In genomic region chr11:14422814-14423182, GRCh38 we compare ENCODE assay signal across 14 cellular contexts.
A peak's percentile ranks its signal among the peaks of the same experiment; 100 is the strongest.
DNase-seq lines count a peak whose midpoint lies in the region; ATAC-seq and TF ChIP-seq lines count a peak whose summit lies in the region.
"Had no signal": no experiment of that assay in that cellular context is flagged by ENCODE, and none has a peak within 500 bp of the region (broad histone marks: within the 10 kb centered on the region; RNA-seq: fewer than 3 reads in every experiment).

No MANE protein-coding gene starts in this region.

- CTCF ChIA-PET in SK-N-SH (lab: Yijun Ruan, JAX): interaction anchor here (0.7 to 8.8 kb wide), 5 partner anchors 31 to 121 kb away, joined by 3 to 62 read pairs (median 3); no protein-coding TSS in a partner anchor

- H3K4me2 ChIP-seq in SK-N-SH: peak overlapping the region; percentile 28; the same call in 1 of the 2 replicates

- DNase-seq in activated naive CD8-positive, alpha-beta T cell treated with anti-CD3 and anti-CD28 coated beads, Interleukin-2, amount 50 U/mL, for 24 hours: no peak
- DNase-seq in activated naive CD8-positive, alpha-beta T cell treated with anti-CD3 and anti-CD28 coated beads for 36 hours: no peak
- DNase-seq in SK-N-SH (no peak), thoracic aorta (ENCODE audit: low spot score) (no peak), NCI-H526 treated with DMSO at 0.1 percent for 48 hours (lab: John Stamatoyannopoulos, UW) (no peak), NCI-H2029 treated with DMSO at 0.1 percent for 48 hours (lab: John Stamatoyannopoulos, UW) (no peak)
- DNase-seq in natural killer cell treated with Interleukin-12 subunit alpha and Interleukin-12 subunit beta and Interleukin-15 and Interleukin-18, amount 100 ng/mL, for 72 hours (ENCODE audit: low spot score): no peak
- DNase-seq: activated CD4-positive, alpha-beta T cell treated with anti-CD3 and anti-CD28 coated beads, Interleukin-2, amount 50 U/mL, for 4 hours; activated naive CD4-positive, alpha-beta T cell treated with anti-CD3 and anti-CD28 coated beads, Interleukin-2, amount 10 ng/mL, durations not matched to agents 7 days and 5 days had no signal

- TF ChIP-seq EP300 in SK-N-SH (IDR thresholded peaks at IDR 0.05; ENCODE audit: borderline replicate concordance in 1 of 2, low read depth in 1 of 2, low read length in 1 of 2): no peak

- WGBS in SK-N-SH (ENCODE audit: low lambda C conversion rate): 4% methylated on average over 2 of the region's 2 CpGs

- POLR2A ChIA-PET in SK-N-SH (lab: Yijun Ruan, JAX): no interaction called here

- H2AFZ ChIP-seq in SK-N-SH (ENCODE audit: low read depth): no peak overlapping the region

- peaks cover 4% of the 10 kb centered on the region for H3K4me1 Mint-ChIP-seq in activated naive CD8-positive, alpha-beta T cell treated with anti-CD3 and anti-CD28 coated beads, Interleukin-2, amount 50 U/mL, for 24 hours
- peaks cover 4% of the 10 kb centered on the region for H3K4me1 Mint-ChIP-seq in activated naive CD8-positive, alpha-beta T cell treated with anti-CD3 and anti-CD28 coated beads for 36 hours
- peaks cover 8 to 9% of the 10 kb centered on the region in 2 donors for H3K4me1 Mint-ChIP-seq in natural killer cell treated with Interleukin-12 subunit alpha and Interleukin-12 subunit beta and Interleukin-15 and Interleukin-18, amount 100 ng/mL, for 72 hours (ENCODE audit: low read depth in 2 of 2)

- H3K27ac ChIP-seq in SK-N-SH (ENCODE audit: low read depth in 2 of 2, low read length in 1 of 2) (peak overlapping the region in 1 of 2 experiments; percentile 70; a peak in 2 of 4 replicates), thoracic aorta (peak overlapping the region; percentile 47 to 61)
- H3K27ac ChIP-seq: testis had no signal

- peaks cover 6 to 36% of the 10 kb centered on the region in 2 experiments; a peak in 3 of 4 replicates for H3K4me1 ChIP-seq in SK-N-SH (ENCODE audit: control insufficient read depth in 1 of 2, insufficient read depth in 2 of 2, low read depth in 1 of 2, low read length in 1 of 2)
- peaks cover 11% of the 10 kb centered on the region for H3K4me1 ChIP-seq in iPS-15b (ENCODE audit: control insufficient read depth, insufficient read depth, low read length)
- H3K4me1 ChIP-seq in thoracic aorta (ENCODE audit: control insufficient read depth in 1 of 2, low read depth in 2 of 2): peaks cover 15 to 29% of the 10 kb centered on the region in 2 donors
- H3K4me1 ChIP-seq: testis had no signal

- no peaks in the 10 kb centered on the region for H3K27me3 Mint-ChIP-seq in activated naive CD8-positive, alpha-beta T cell treated with anti-CD3 and anti-CD28 coated beads, Interleukin-2, amount 50 U/mL, for 24 hours
- no peaks in the 10 kb centered on the region for H3K27me3 Mint-ChIP-seq in activated naive CD8-positive, alpha-beta T cell treated with anti-CD3 and anti-CD28 coated beads for 36 hours
- H3K27me3 Mint-ChIP-seq in natural killer cell treated with Interleukin-12 subunit alpha and Interleukin-12 subunit beta and Interleukin-15 and Interleukin-18, amount 100 ng/mL, for 72 hours: no peaks in the 10 kb centered on the region
- H3K27me3 Mint-ChIP-seq: activated naive CD4-positive, alpha-beta T cell treated with anti-CD3 and anti-CD28 coated beads, Interleukin-2, amount 10 ng/mL, durations not matched to agents 7 days and 5 days; dendritic cell treated with granulocyte-macrophage colony-stimulating factor and Interleukin-4, amounts not matched to agents 40 ng/mL and 50 ng/mL, for 4 days; memory B cell had no signal

- H3K36me3 Mint-ChIP-seq in activated naive CD8-positive, alpha-beta T cell treated with anti-CD3 and anti-CD28 coated beads, Interleukin-2, amount 50 U/mL, for 24 hours (ENCODE audit: low read depth): no peaks in the 10 kb centered on the region
- H3K36me3 Mint-ChIP-seq in activated naive CD8-positive, alpha-beta T cell treated with anti-CD3 and anti-CD28 coated beads for 36 hours: no peaks in the 10 kb centered on the region
- no peaks in the 10 kb centered on the region for H3K36me3 Mint-ChIP-seq in natural killer cell treated with Interleukin-12 subunit alpha and Interleukin-12 subunit beta and Interleukin-15 and Interleukin-18, amount 100 ng/mL, for 72 hours

- ATAC-seq in activated naive CD8-positive, alpha-beta T cell treated with anti-CD3 and anti-CD28 coated beads, Interleukin-2, amount 50 U/mL, for 24 hours: peak; percentile 76
- ATAC-seq in thoracic aorta (ENCODE audit: insufficient number of reproducible peaks, low FRiP score, low read depth): no peak
- no peak for ATAC-seq in natural killer cell treated with Interleukin-12 subunit alpha and Interleukin-12 subunit beta and Interleukin-15 and Interleukin-18, amount 100 ng/mL, for 72 hours

- H3K27ac Mint-ChIP-seq in activated naive CD8-positive, alpha-beta T cell treated with anti-CD3 and anti-CD28 coated beads, Interleukin-2, amount 50 U/mL, for 24 hours: no peak overlapping the region
- no peak overlapping the region for H3K27ac Mint-ChIP-seq in activated naive CD8-positive, alpha-beta T cell treated with anti-CD3 and anti-CD28 coated beads for 36 hours
- H3K27ac Mint-ChIP-seq in natural killer cell treated with Interleukin-12 subunit alpha and Interleukin-12 subunit beta and Interleukin-15 and Interleukin-18, amount 100 ng/mL, for 72 hours: no peak overlapping the region
- H3K27ac Mint-ChIP-seq: activated naive CD4-positive, alpha-beta T cell treated with anti-CD3 and anti-CD28 coated beads, Interleukin-2, amount 10 ng/mL, durations not matched to agents 7 days and 5 days; dendritic cell treated with granulocyte-macrophage colony-stimulating factor and Interleukin-4, amounts not matched to agents 40 ng/mL and 50 ng/mL, for 4 days; memory B cell; T-helper 1 cell treated with Interleukin-12 subunit alpha and Interleukin-12 subunit beta and Interleukin-4 antibody, amounts not matched to agents 30 μg/mL and 1 μg/mL, for 36 hours had no signal

- H3F3A ChIP-seq in SK-N-SH (replicated peaks; ENCODE audit: insufficient read depth): no peaks in the 10 kb centered on the region

- H3K4me3 ChIP-seq in SK-N-SH (ENCODE audit: low read depth in 2 of 2, low read length in 1 of 2) (no peak overlapping the region), iPS-15b (ENCODE audit: low read depth, low read length) (peak overlapping the region; percentile 4), thoracic aorta (peak overlapping the region; percentile 13)
- H3K4me3 ChIP-seq: testis had no signal

- H3K9ac ChIP-seq in SK-N-SH (peak overlapping the region; percentile 2; the same call in 1 of the 2 replicates), iPS-15b (ENCODE audit: low read depth, low read length) (no peak overlapping the region)

- TF ChIP-seq RAD21 in SK-N-SH (IDR thresholded peaks at IDR 0.05; ENCODE audit: low read length): no peak

- H3K27me3 ChIP-seq in SK-N-SH (ENCODE audit: insufficient read depth) (no peaks in the 10 kb centered on the region), iPS-15b (ENCODE audit: control insufficient read depth, insufficient read depth, low read length) (no peaks in the 10 kb centered on the region), thoracic aorta (replicated peaks; ENCODE audit: insufficient read depth) (no peaks in the 10 kb centered on the region)
- H3K27me3 ChIP-seq: testis had no signal

- no peaks in the 10 kb centered on the region for H3K9me2 ChIP-seq in SK-N-SH

- TF ChIP-seq CTCF in SK-N-SH (IDR thresholded peaks at IDR 0.05) (no peak), thoracic aorta (IDR thresholded peaks at IDR 0.05) (no peak)

- H3K4me3 Mint-ChIP-seq in activated naive CD8-positive, alpha-beta T cell treated with anti-CD3 and anti-CD28 coated beads, Interleukin-2, amount 50 U/mL, for 24 hours: no peak overlapping the region
- no peak overlapping the region for H3K4me3 Mint-ChIP-seq in activated naive CD8-positive, alpha-beta T cell treated with anti-CD3 and anti-CD28 coated beads for 36 hours
- H3K4me3 Mint-ChIP-seq in natural killer cell treated with Interleukin-12 subunit alpha and Interleukin-12 subunit beta and Interleukin-15 and Interleukin-18, amount 100 ng/mL, for 72 hours: no peak overlapping the region
- H3K4me3 Mint-ChIP-seq: activated naive CD4-positive, alpha-beta T cell treated with anti-CD3 and anti-CD28 coated beads, Interleukin-2, amount 10 ng/mL, durations not matched to agents 7 days and 5 days; dendritic cell treated with granulocyte-macrophage colony-stimulating factor and Interleukin-4, amounts not matched to agents 40 ng/mL and 50 ng/mL, for 4 days; memory B cell; T-helper 1 cell treated with Interleukin-12 subunit alpha and Interleukin-12 subunit beta and Interleukin-4 antibody, amounts not matched to agents 30 μg/mL and 1 μg/mL, for 36 hours had no signal

- no peaks in the 10 kb centered on the region for H3K79me2 ChIP-seq in SK-N-SH (ENCODE audit: insufficient read depth)

- H4K20me1 ChIP-seq in SK-N-SH (ENCODE audit: insufficient read depth): no peaks in the 10 kb centered on the region

- no peaks in the 10 kb centered on the region for H3K9me3 ChIP-seq in SK-N-SH
- H3K9me3 ChIP-seq in iPS-15b (ENCODE audit: control insufficient read depth, insufficient read depth, low read length): no peaks in the 10 kb centered on the region
- no peaks in the 10 kb centered on the region for H3K9me3 ChIP-seq in thoracic aorta
- H3K9me3 ChIP-seq: testis had no signal

- H3K9me3 Mint-ChIP-seq in activated naive CD8-positive, alpha-beta T cell treated with anti-CD3 and anti-CD28 coated beads, Interleukin-2, amount 50 U/mL, for 24 hours: no peaks in the 10 kb centered on the region
- H3K9me3 Mint-ChIP-seq in activated naive CD8-positive, alpha-beta T cell treated with anti-CD3 and anti-CD28 coated beads for 36 hours: no peaks in the 10 kb centered on the region
- no peaks in the 10 kb centered on the region for H3K9me3 Mint-ChIP-seq in natural killer cell treated with Interleukin-12 subunit alpha and Interleukin-12 subunit beta and Interleukin-15 and Interleukin-18, amount 100 ng/mL, for 72 hours
- H3K9me3 Mint-ChIP-seq: activated naive CD4-positive, alpha-beta T cell treated with anti-CD3 and anti-CD28 coated beads, Interleukin-2, amount 10 ng/mL, durations not matched to agents 7 days and 5 days; dendritic cell treated with granulocyte-macrophage colony-stimulating factor and Interleukin-4, amounts not matched to agents 40 ng/mL and 50 ng/mL, for 4 days; memory B cell; T-helper 1 cell treated with Interleukin-12 subunit alpha and Interleukin-12 subunit beta and Interleukin-4 antibody, amounts not matched to agents 30 μg/mL and 1 μg/mL, for 36 hours had no signal

- H3K36me3 ChIP-seq in SK-N-SH (replicated peaks in 1 of 2; ENCODE audit: control insufficient read depth in 1 of 2, insufficient read depth in 2 of 2, low read length in 1 of 2) (no peaks in the 10 kb centered on the region), iPS-15b (ENCODE audit: control insufficient read depth, insufficient read depth, low read length) (no peaks in the 10 kb centered on the region), thoracic aorta (no peaks in the 10 kb centered on the region)

TF ChIP-seq in SK-N-SH, 30 proteins besides CTCF, POLR2A, EP300 and RAD21 (continues in another document):
- no peak for TF ChIP-seq GATA2 (CRISPR knock-in tag; IDR thresholded peaks at IDR 0.05)
- TF ChIP-seq SMC3 (IDR thresholded peaks at IDR 0.05; ENCODE audit: low read depth, low read length): no peak

Comparison
In these comparisons a context has a peak if more than half of its experiments do, and no peak if none do; other contexts are left out.
1. H3K4me3 ChIP-seq: peak in iPS-15b (single experiment) and thoracic aorta (single experiment); none in SK-N-SH (0 of 2).